Comparison of ENCODE assay signal across 1 cellular context in the genomic region with DNA sequence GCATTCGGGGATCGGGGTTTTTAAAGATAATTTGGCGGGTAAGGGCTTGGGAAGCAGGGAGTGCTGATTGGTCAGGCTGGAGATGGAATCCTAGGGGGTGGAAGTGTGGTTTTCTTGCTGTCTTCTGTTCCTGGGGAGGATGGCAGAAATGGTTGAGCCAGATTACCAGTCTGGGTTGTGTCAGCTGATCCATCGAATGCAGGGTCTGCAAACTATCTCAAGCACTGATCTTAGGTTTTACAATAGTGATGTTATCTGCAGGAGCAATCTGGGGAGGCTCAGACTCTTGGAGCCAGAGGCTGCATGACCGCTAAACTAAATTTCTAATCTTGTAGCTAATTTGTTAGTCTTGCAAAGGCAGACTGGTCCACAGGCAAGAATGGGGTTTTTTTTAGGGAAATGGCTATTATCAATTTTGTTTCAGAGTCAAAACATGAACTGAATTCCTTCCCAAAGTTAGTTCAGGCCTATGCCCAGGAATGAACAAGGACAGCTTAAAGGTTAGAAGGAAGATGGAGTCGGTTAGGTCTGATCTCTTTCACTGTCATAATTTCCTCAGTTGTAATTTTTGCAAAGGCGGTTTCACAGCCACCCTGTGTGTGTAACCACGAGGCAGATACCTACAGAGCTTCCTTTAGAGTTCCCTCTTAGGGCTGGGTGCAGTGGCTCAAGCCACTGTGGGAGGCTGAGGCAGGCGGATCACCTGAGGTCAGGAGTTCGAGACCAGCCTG.
TF ChIP-seq lines count a peak whose summit lies in the region.

No MANE protein-coding gene starts in this region.

TF ChIP-seq in GM12878, 131 proteins besides CTCF, POLR2A, EP300 and RAD21 (continued from another document):
- peak; percentile 49; the same call in 1 of the 2 replicates for TF ChIP-seq ZNF592 (IDR thresholded peaks at IDR 0.05)
